25 cellular contexts compared by ENCODE assay signal in genomic region chr5:115930630-115931337, GRCh38. TPM values are rescaled to one million over a fixed set of nuclear protein-coding genes. Genes with fewer than 3 reads are reported as not detected.
A peak's percentile ranks its signal among the peaks of the same experiment; 100 is the strongest.
DNase-seq lines count a peak whose midpoint lies in the region; ATAC-seq, FAIRE-seq and TF ChIP-seq lines count a peak whose summit lies in the region.
"Had no signal": no experiment of that assay in that cellular context is flagged by ENCODE, and none has a peak within 500 bp of the region (broad histone marks: within the 10 kb centered on the region; RNA-seq: fewer than 3 reads in every experiment).

No MANE protein-coding gene starts in this region.

- H3K9me3 ChIP-seq in astrocyte (ENCODE audit: insufficient read depth, low read depth, low read length) (no peaks in the 10 kb centered on the region), trophoblast cell (ENCODE audit: insufficient read depth, low read depth, low read length) (no peaks in the 10 kb centered on the region), lower lobe of right lung (no peaks in the 10 kb centered on the region)
- H3K9me3 ChIP-seq: BLaER1, Peyer's patch, SJSA1 had no signal

- no peak for TF ChIP-seq POLR2A in GM18505 (IDR thresholded peaks at IDR 0.05; ENCODE audit: borderline replicate concordance, extremely low read depth, insufficient read depth, insufficient read length)

- H3K27me3 Mint-ChIP-seq in astrocyte (ENCODE audit: low read depth, unreplicated experiment), result no peaks in the 10 kb centered on the region
- H3K27me3 Mint-ChIP-seq: CD4-positive, alpha-beta T cell had no signal

- no peak overlapping the region for H3K4me3 Mint-ChIP-seq in astrocyte (ENCODE audit: unreplicated experiment)
- H3K4me3 Mint-ChIP-seq: CD4-positive, alpha-beta T cell; H9 had no signal

- WGBS in trophoblast cell (ENCODE audit: extremely low coverage, insufficient coverage, insufficient read length), result no CpG with 5 or more reads among the region's 4 CpGs

- no peak for FAIRE-seq in astrocyte (lab: Jason Lieb, UNC)

- no peak overlapping the region for H3K23ac ChIP-seq in trophoblast cell (ENCODE audit: low read length)

- no peak overlapping the region for H3K9ac ChIP-seq in astrocyte (ENCODE audit: low read length)
- H3K9ac ChIP-seq in trophoblast cell (ENCODE audit: low read length), result no peak overlapping the region
- H3K9ac ChIP-seq: BLaER1 had no signal

- H3K27me3 ChIP-seq in astrocyte (ENCODE audit: insufficient read depth, low read length) (no peaks in the 10 kb centered on the region), trophoblast cell (ENCODE audit: insufficient read depth, low read length) (no peaks in the 10 kb centered on the region), lower lobe of right lung (ENCODE audit: low read depth) (no peaks in the 10 kb centered on the region)
- H3K27me3 ChIP-seq: BLaER1, Peyer's patch, SJSA1 had no signal

- no peak overlapping the region for H2AK5ac ChIP-seq in trophoblast cell (ENCODE audit: low read length)

- no peaks in the 10 kb centered on the region for H4K20me1 ChIP-seq in astrocyte (ENCODE audit: insufficient read depth, low read length)
- H4K20me1 ChIP-seq: BLaER1 had no signal

- no peak overlapping the region for H2BK120ac ChIP-seq in trophoblast cell (ENCODE audit: insufficient read depth, low read length, poor library complexity)

- ATAC-seq in HG03521 (IDR thresholded peaks at IDR 0.05; ENCODE audit: unreplicated experiment) (no peak), lower lobe of right lung (no peak), GM18505 (IDR thresholded peaks at IDR 0.05; ENCODE audit: unreplicated experiment) (no peak)

- H3K18ac ChIP-seq in trophoblast cell (ENCODE audit: low read length), result no peak overlapping the region

- H3K4me2 ChIP-seq in astrocyte (ENCODE audit: low read length), result no peak overlapping the region
- H3K4me2 ChIP-seq in trophoblast cell (ENCODE audit: low read length), result no peak overlapping the region
- H3K4me2 ChIP-seq: BLaER1 had no signal

- DNase-seq in AG20443 (ENCODE audit: low spot score) (peak; percentile 18), NCI-H226 (peak; percentile 3), astrocyte (ENCODE audit: low read depth) (peak; percentile 12), trophoblast cell (peak; percentile 50 to 70), lower lobe of right lung (no peak)
- DNase-seq: CD4-positive, alpha-beta T cell; COR-L47; DMS79 treated with DMSO at 0.1 percent for 48 hours; H9; KG1; NCI-H1092 treated with DMSO at 0.1 percent for 48 hours; NCI-H1436 treated with DMSO at 0.1 percent for 48 hours; NCI-H2029; NCI-H345; NCI-H524; NCI-H774; NK-92 treated with Interleukin-12 subunit alpha and Interleukin-12 subunit beta, amount 100 ng/mL, for 24 hours; Peyer's patch had no signal

- intact Hi-C loops in lower lobe of right lung (cut with DNase I), result no loop called here

- H2AFZ ChIP-seq in astrocyte (ENCODE audit: low read depth, low read length), result no peak overlapping the region
- no peak overlapping the region for H2AFZ ChIP-seq in trophoblast cell (ENCODE audit: insufficient read depth, low read length, poor library complexity)

- no peak overlapping the region for H3K14ac ChIP-seq in trophoblast cell (ENCODE audit: low read length)

- H3K9me3 Mint-ChIP-seq in astrocyte (ENCODE audit: unreplicated experiment), result no peaks in the 10 kb centered on the region
- H3K9me3 Mint-ChIP-seq: CD4-positive, alpha-beta T cell had no signal

- no peak overlapping the region for H3K27ac ChIP-seq in astrocyte (ENCODE audit: low read depth, low read length)
- H3K27ac ChIP-seq in trophoblast cell (ENCODE audit: low read depth, low read length), result peak overlapping the region; percentile 73
- H3K27ac ChIP-seq in lower lobe of right lung, result no peak overlapping the region
- H3K27ac ChIP-seq: BLaER1, Peyer's patch, SJSA1 had no signal

- no peak overlapping the region for H4K8ac ChIP-seq in trophoblast cell (ENCODE audit: low read depth, low read length)

- H3K36me3 ChIP-seq in astrocyte (ENCODE audit: insufficient read depth, low read length) (no peaks in the 10 kb centered on the region), trophoblast cell (ENCODE audit: control insufficient read depth in 1 of 2, insufficient read depth in 2 of 2, low read length in 2 of 2) (no peaks in the 10 kb centered on the region), lower lobe of right lung (no peaks in the 10 kb centered on the region)
- H3K36me3 ChIP-seq: BLaER1, Peyer's patch, SJSA1 had no signal

- H3K4me1 Mint-ChIP-seq in astrocyte (ENCODE audit: low read depth, unreplicated experiment), result no peaks in the 10 kb centered on the region

- no peak overlapping the region for H3K4me3 ChIP-seq in astrocyte (ENCODE audit: insufficient read depth, low read depth, low read length)
- H3K4me3 ChIP-seq in trophoblast cell (ENCODE audit: low read depth, low read length), result no peak overlapping the region
- H3K4me3 ChIP-seq in lower lobe of right lung, result no peak overlapping the region
- H3K4me3 ChIP-seq: BLaER1, Peyer's patch, SJSA1 had no signal

- peaks cover 1% of the 10 kb centered on the region for H3K79me1 ChIP-seq in trophoblast cell (ENCODE audit: low read length)

- H3K79me2 ChIP-seq in astrocyte (ENCODE audit: insufficient read depth, low read length) (no peaks in the 10 kb centered on the region), trophoblast cell (ENCODE audit: control insufficient read depth, insufficient read depth, low read length, poor library complexity) (no peaks in the 10 kb centered on the region)

- H4K12ac ChIP-seq in trophoblast cell (ENCODE audit: low read depth, low read length), result no peak overlapping the region

- H2BK12ac ChIP-seq in trophoblast cell (ENCODE audit: low read length), result no peak overlapping the region

- H4K91ac ChIP-seq in trophoblast cell (ENCODE audit: low read depth, low read length), result no peak overlapping the region

- H3K36me3 Mint-ChIP-seq in astrocyte (ENCODE audit: low read depth, unreplicated experiment), result no peaks in the 10 kb centered on the region

- no peak overlapping the region for H2BK5ac ChIP-seq in trophoblast cell (ENCODE audit: low read depth, low read length, poor library complexity)

- no peak overlapping the region for H3K4ac ChIP-seq in trophoblast cell (ENCODE audit: low read depth, low read length)

- H3K4me1 ChIP-seq in astrocyte (ENCODE audit: insufficient read depth, low read length), result peaks cover 2% of the 10 kb centered on the region
- no peaks in the 10 kb centered on the region for H3K4me1 ChIP-seq in trophoblast cell (ENCODE audit: control insufficient read depth in 1 of 2, insufficient read depth in 2 of 2, low read length in 2 of 2)
- H3K4me1 ChIP-seq in lower lobe of right lung, result no peaks in the 10 kb centered on the region
- H3K4me1 ChIP-seq: Peyer's patch had no signal

- TF ChIP-seq CTCF in astrocyte (IDR thresholded peaks at IDR 0.05; ENCODE audit: insufficient read depth, low read depth, low read length) (no peak), lower lobe of right lung (IDR thresholded peaks at IDR 0.05) (no peak)

- H3K27ac Mint-ChIP-seq in astrocyte (ENCODE audit: unreplicated experiment), result no peak overlapping the region
- H3K27ac Mint-ChIP-seq: CD4-positive, alpha-beta T cell; H9 had no signal

RNA-seq across cellular contexts. Expression of gene LVRN, which starts 31.5 kb away (rescaled TPM):
- total RNA-seq in astrocyte, result 0.58 and 0.64 TPM in 2 replicates
- 0.42 and 0.66 TPM in 2 replicates for polyA plus RNA-seq in trophoblast cell (2013)
- total RNA-seq in lower lobe of right lung, result 1.3 TPM
- total RNA-seq: A673, G401, HT1080 had no signal
